23 cellular contexts compared by ENCODE assay signal in genomic region chr9:113915817-113916474, GRCh38. TPM values are rescaled to one million over a fixed set of nuclear protein-coding genes. Genes with fewer than 3 reads are reported as not detected.
DNase-seq lines count a peak whose midpoint lies in the region; ATAC-seq, FAIRE-seq and TF ChIP-seq lines count a peak whose summit lies in the region.
"Had no signal": no experiment of that assay in that cellular context is flagged by ENCODE, and none has a peak within 500 bp of the region (broad histone marks: within the 10 kb centered on the region; RNA-seq: fewer than 3 reads in every experiment).

No MANE protein-coding gene starts in this region.

- 16 to 71% (median 40%) methylated on average over 9 of the region's 9 CpGs for WGBS in small intestine, 3 donors

- POLR2A ChIA-PET in activated CD4-positive, alpha-beta T cell treated with anti-CD3 and anti-CD28 coated beads for 36 hours (lab: Charles Lee): no interaction called here

- peak; percentile 26 for DNase-seq in activated CD4-positive, alpha-beta T cell treated with anti-CD3 and anti-CD28 coated beads, Interleukin-2, amount 10 ng/mL, durations not matched to agents 24 days and 14 days
- no peak for DNase-seq in activated CD4-positive, alpha-beta T cell treated with anti-CD3 and anti-CD28 coated beads for 36 hours
- peak in 1 of 3 donors; percentile 42 for DNase-seq in mucosa of descending colon
- peak; percentile 74 for DNase-seq in small intestine
- DNase-seq in NCI-H1092 treated with DMSO at 0.1 percent for 48 hours (lab: John Stamatoyannopoulos, UW): no peak
- no peak for DNase-seq in BE2C
- DNase-seq: CD4-positive, alpha-beta T cell; CD8-positive, alpha-beta memory T cell; DMS 273 treated with DMSO at 0.1 percent for 48 hours; DMS79; EL; GDM1; GOT3; HFFc6 had no signal

- no peak for ATAC-seq in activated CD4-positive, alpha-beta T cell treated with anti-CD3 and anti-CD28 coated beads for 36 hours
- peak; percentile 89 for ATAC-seq in mucosa of descending colon
- ATAC-seq: GM12878 had no signal

- H3K36me3 Mint-ChIP-seq in activated CD4-positive, alpha-beta T cell treated with anti-CD3 and anti-CD28 coated beads, Interleukin-2, amount 10 ng/mL, durations not matched to agents 24 days and 14 days (ENCODE audit: low read depth): no peaks in the 10 kb centered on the region
- H3K36me3 Mint-ChIP-seq in activated CD4-positive, alpha-beta T cell treated with anti-CD3 and anti-CD28 coated beads for 36 hours (ENCODE audit: low read depth): no peaks in the 10 kb centered on the region
- H3K36me3 Mint-ChIP-seq: CD8-positive, alpha-beta memory T cell had no signal

- H3K36me3 ChIP-seq in mucosa of descending colon (ENCODE audit: low read depth) (no peaks in the 10 kb centered on the region), small intestine (ENCODE audit: control insufficient read depth in 2 of 2, insufficient read depth in 2 of 2, low read length in 2 of 2) (no peaks in the 10 kb centered on the region), BE2C (0 out of 2 replicates have a peak, but pooled peaks cover 2% of the 10 kb centered on the region)
- H3K36me3 ChIP-seq: HAP-1 had no signal

- H3K4me3 Mint-ChIP-seq in activated CD4-positive, alpha-beta T cell treated with anti-CD3 and anti-CD28 coated beads, Interleukin-2, amount 10 ng/mL, durations not matched to agents 24 days and 14 days: no peak overlapping the region
- no peak overlapping the region for H3K4me3 Mint-ChIP-seq in activated CD4-positive, alpha-beta T cell treated with anti-CD3 and anti-CD28 coated beads for 36 hours
- H3K4me3 Mint-ChIP-seq: B cell; CD14-positive monocyte; CD4-positive, alpha-beta T cell; CD8-positive, alpha-beta memory T cell; HFFc6 had no signal

- no peak overlapping the region for H3K27ac ChIP-seq in small intestine (ENCODE audit: low read depth in 1 of 2, low read length in 1 of 2)
- H3K27ac ChIP-seq: 22Rv1; BLaER1 treated with 17β-estradiol and CSF1 and Interleukin-3, amounts not matched to agents 10 nM and 100 nM had no signal

- no peak for FAIRE-seq in small intestine (lab: Jason Lieb, UNC)
- FAIRE-seq: A204.1, D721Med, GM12878, H54 had no signal

- H3K9me3 ChIP-seq in mucosa of descending colon (no peaks in the 10 kb centered on the region), small intestine (ENCODE audit: control insufficient read depth, low read depth) (no peaks in the 10 kb centered on the region), BE2C (no peaks in the 10 kb centered on the region)
- H3K9me3 ChIP-seq: HAP-1 had no signal

- H3K27me3 ChIP-seq in small intestine (ENCODE audit: control insufficient read depth in 2 of 2, insufficient read depth in 2 of 2, low read length in 2 of 2) (no peaks in the 10 kb centered on the region), BE2C (no peaks in the 10 kb centered on the region)
- H3K27me3 ChIP-seq: BLaER1 treated with 17β-estradiol and CSF1 and Interleukin-3, amounts not matched to agents 10 nM and 100 nM had no signal

- H3K9me3 Mint-ChIP-seq in activated CD4-positive, alpha-beta T cell treated with anti-CD3 and anti-CD28 coated beads, Interleukin-2, amount 10 ng/mL, durations not matched to agents 24 days and 14 days: no peaks in the 10 kb centered on the region
- no peaks in the 10 kb centered on the region for H3K9me3 Mint-ChIP-seq in activated CD4-positive, alpha-beta T cell treated with anti-CD3 and anti-CD28 coated beads for 36 hours (ENCODE audit: low read depth)
- H3K9me3 Mint-ChIP-seq: CD14-positive monocyte; CD4-positive, alpha-beta T cell; CD8-positive, alpha-beta memory T cell; HFFc6 had no signal

- intact Hi-C loops in activated CD4-positive, alpha-beta T cell treated with anti-CD3 and anti-CD28 coated beads, Interleukin-2, amount 10 ng/mL, durations not matched to agents 24 days and 14 days (cut with micrococcal nuclease): no loop called here
- intact Hi-C loops in activated CD4-positive, alpha-beta T cell treated with anti-CD3 and anti-CD28 coated beads for 36 hours (cut with DNase I, micrococcal nuclease): no loop called here
- intact Hi-C loops in mucosa of descending colon (cut with DNase I, micrococcal nuclease): no loop called here

- no peak overlapping the region for H3K27ac Mint-ChIP-seq in activated CD4-positive, alpha-beta T cell treated with anti-CD3 and anti-CD28 coated beads, Interleukin-2, amount 10 ng/mL, durations not matched to agents 24 days and 14 days
- H3K27ac Mint-ChIP-seq in activated CD4-positive, alpha-beta T cell treated with anti-CD3 and anti-CD28 coated beads for 36 hours: no peak overlapping the region
- H3K27ac Mint-ChIP-seq: B cell; CD4-positive, alpha-beta T cell; HFFc6 had no signal

- H3K27me3 Mint-ChIP-seq in activated CD4-positive, alpha-beta T cell treated with anti-CD3 and anti-CD28 coated beads, Interleukin-2, amount 10 ng/mL, durations not matched to agents 24 days and 14 days: peaks cover 5% of the 10 kb centered on the region
- no peaks in the 10 kb centered on the region for H3K27me3 Mint-ChIP-seq in activated CD4-positive, alpha-beta T cell treated with anti-CD3 and anti-CD28 coated beads for 36 hours
- H3K27me3 Mint-ChIP-seq: B cell; CD4-positive, alpha-beta T cell had no signal

- CTCF ChIA-PET in activated CD4-positive, alpha-beta T cell treated with anti-CD3 and anti-CD28 coated beads for 36 hours (lab: Charles Lee): interaction anchor here (1.0 kb wide), 1 partner anchor 47 kb away, joined by 3 read pairs; no protein-coding TSS in a partner anchor

- no peaks in the 10 kb centered on the region for H3K4me1 Mint-ChIP-seq in activated CD4-positive, alpha-beta T cell treated with anti-CD3 and anti-CD28 coated beads, Interleukin-2, amount 10 ng/mL, durations not matched to agents 24 days and 14 days
- no peaks in the 10 kb centered on the region for H3K4me1 Mint-ChIP-seq in activated CD4-positive, alpha-beta T cell treated with anti-CD3 and anti-CD28 coated beads for 36 hours
- H3K4me1 Mint-ChIP-seq: B cell; CD14-positive monocyte; CD8-positive, alpha-beta memory T cell had no signal

- TF ChIP-seq CTCF in mucosa of descending colon (IDR thresholded peaks at IDR 0.05) (no peak), BE2C (IDR thresholded peaks at IDR 0.05; ENCODE audit: low read depth, low read length) (no peak)

- H3K4me3 ChIP-seq in mucosa of descending colon: no peak overlapping the region
- H3K4me3 ChIP-seq in small intestine (ENCODE audit: low read depth in 1 of 2, low read length in 2 of 2): no peak overlapping the region
- no peak overlapping the region for H3K4me3 ChIP-seq in BE2C (ENCODE audit: low read depth, low read length)
- H3K4me3 ChIP-seq: BLaER1 treated with 17β-estradiol and CSF1 and Interleukin-3, amounts not matched to agents 10 nM and 100 nM; GM12878; HAP-1 had no signal

- H3K4me1 ChIP-seq in mucosa of descending colon (ENCODE audit: low read depth) (no peaks in the 10 kb centered on the region), small intestine (ENCODE audit: control insufficient read depth in 2 of 2, insufficient read depth in 1 of 2, low read depth in 1 of 2, low read length in 1 of 2) (peaks cover 0 to 4% of the 10 kb centered on the region in 2 donors), BE2C (peaks cover 11% of the 10 kb centered on the region)
- H3K4me1 ChIP-seq: HAP-1 had no signal

RNA-seq across cellular contexts. Expression of gene ZNF618, which starts 39.8 kb away (rescaled TPM):
- 0.14 and 0.19 TPM in 2 replicates for total RNA-seq in activated CD4-positive, alpha-beta T cell treated with anti-CD3 and anti-CD28 coated beads, Interleukin-2, amount 10 ng/mL, durations not matched to agents 24 days and 14 days
- total RNA-seq in activated CD4-positive, alpha-beta T cell treated with anti-CD3 and anti-CD28 coated beads for 36 hours: under 1 TPM; 0.11 TPM
- 1 to 10 TPM; 2.7 to 6.2 (median 3.7) TPM for total RNA-seq in mucosa of descending colon
- polyA plus RNA-seq in small intestine: 1 to 10 TPM in 1 of 3 donors, under 1 TPM in 2; 0.22 to 3.0 (median 0.81) TPM
- polyA plus RNA-seq in BE2C (2012; ENCODE audit: insufficient read depth, insufficient read length, low read depth): 31.8 TPM

Comparison
In these comparisons a context has a peak if more than half of its experiments do, and no peak if none do; other contexts are left out.
1. DNase-seq: peak in activated CD4-positive, alpha-beta T cell treated with anti-CD3 and anti-CD28 coated beads, Interleukin-2, amount 10 ng/mL, durations not matched to agents 24 days and 14 days (single experiment) and small intestine (single experiment); none in activated CD4-positive, alpha-beta T cell treated with anti-CD3 and anti-CD28 coated beads for 36 hours (single experiment), NCI-H1092 treated with DMSO at 0.1 percent for 48 hours (single experiment) and BE2C (single experiment).